ENCODE assay signal across 8 cellular contexts in genomic region chr7:30136339-30136738, GRCh38. TPM values are rescaled to one million over a fixed set of nuclear protein-coding genes. Genes with fewer than 3 reads are reported as not detected.
DNase-seq lines count a peak whose midpoint lies in the region; ATAC-seq and TF ChIP-seq lines count a peak whose summit lies in the region.

No MANE protein-coding gene starts in this region.

- TF ChIP-seq CTCF in thoracic aorta (IDR thresholded peaks at IDR 0.05), result no peak

- no peak overlapping the region for H3K27ac Mint-ChIP-seq in T-helper 2 cell treated with Interferon-gamma antibody and Interleukin-4, amounts not matched to agents 5 μg/mL and 100 μg/mL, for 36 hours

- H3K9me3 ChIP-seq in thoracic aorta, result no peaks in the 10 kb centered on the region

- H3K27ac ChIP-seq in angular gyrus (ENCODE audit: low read depth, low read length) (peak overlapping the region; percentile 98), thoracic aorta (peak overlapping the region; percentile 89 to 90)

- DNase-seq in T-helper 2 cell treated with Interferon-gamma antibody and Interleukin-4, amounts not matched to agents 5 μg/mL and 100 μg/mL, for 36 hours (ENCODE audit: low spot score), result no peak
- DNase-seq in T-helper 2 cell (no peak), kidney tubule cell (ENCODE audit: low spot score) (peak; percentile 17), thoracic aorta (ENCODE audit: low spot score) (no peak), cortex of kidney (lab: John Stamatoyannopoulos, UW) (no peak), SKM-1 (lab: John Stamatoyannopoulos, UW; ENCODE audit: unreplicated experiment) (no peak)

- peak overlapping the region; percentile 32 for H3K4me3 Mint-ChIP-seq in T-helper 2 cell treated with Interferon-gamma antibody and Interleukin-4, amounts not matched to agents 5 μg/mL and 100 μg/mL, for 36 hours

- H3K4me3 ChIP-seq in thoracic aorta, result peak overlapping the region; percentile 90

- peaks cover 4% of the 10 kb centered on the region for H3K4me1 Mint-ChIP-seq in T-helper 2 cell treated with Interferon-gamma antibody and Interleukin-4, amounts not matched to agents 5 μg/mL and 100 μg/mL, for 36 hours (ENCODE audit: low read depth)

- H3K9me3 Mint-ChIP-seq in T-helper 2 cell treated with Interferon-gamma antibody and Interleukin-4, amounts not matched to agents 5 μg/mL and 100 μg/mL, for 36 hours, result no peaks in the 10 kb centered on the region

- H3K36me3 ChIP-seq in thoracic aorta, result no peaks in the 10 kb centered on the region

- H3K4me1 ChIP-seq in thoracic aorta (ENCODE audit: control insufficient read depth in 1 of 2, low read depth in 2 of 2), result peaks cover 14 to 51% of the 10 kb centered on the region in 2 donors

- H3K27me3 ChIP-seq in thoracic aorta (replicated peaks; ENCODE audit: insufficient read depth), result no peaks in the 10 kb centered on the region

- H3K36me3 Mint-ChIP-seq in T-helper 2 cell treated with Interferon-gamma antibody and Interleukin-4, amounts not matched to agents 5 μg/mL and 100 μg/mL, for 36 hours (ENCODE audit: low read depth), result no peaks in the 10 kb centered on the region

- no peak for ATAC-seq in thoracic aorta (ENCODE audit: insufficient number of reproducible peaks, low FRiP score, low read depth)
- ATAC-seq in HG03460 (IDR thresholded peaks at IDR 0.05; ENCODE audit: unreplicated experiment), result no peak

- peaks cover 18% of the 10 kb centered on the region for H3K27me3 Mint-ChIP-seq in T-helper 2 cell treated with Interferon-gamma antibody and Interleukin-4, amounts not matched to agents 5 μg/mL and 100 μg/mL, for 36 hours (ENCODE audit: low read depth)

RNA-seq across cellular contexts. Expression of gene MTURN, which starts 1.6 kb away (rescaled TPM):
- 10 to 100 TPM; 71.1 to 80.1 TPM for total RNA-seq in thoracic aorta
